In genomic region chr7:130363156-130363847, GRCh38 we compare ENCODE assay signal across 1 cellular context.
TF ChIP-seq lines count a peak whose summit lies in the region.

No MANE protein-coding gene starts in this region.

TF ChIP-seq in HEK293, 187 proteins besides CTCF, POLR2A, EP300 and RAD21 (continued from another document and continues in another):
- TF ChIP-seq ZNF555 (tag by site-specific recombination; conservative IDR thresholded peaks at IDR 0.05) (no peak), ZNF785 (tag by site-specific recombination; IDR thresholded peaks at IDR 0.05) (no peak), ZBTB20 (tag by site-specific recombination; IDR thresholded peaks at IDR 0.05) (peak; percentile 54; the same call in 1 of the 2 replicates), ZNF777 (tag by site-specific recombination; IDR thresholded peaks at IDR 0.05; ENCODE audit: borderline replicate concordance) (no peak), KLF17 (tag by site-specific recombination; IDR thresholded peaks at IDR 0.05) (peak; percentile 92), ZEB2 (tag by site-specific recombination; IDR thresholded peaks at IDR 0.05) (no peak), ZNF837 (tag by site-specific recombination; IDR thresholded peaks at IDR 0.05) (no peak), PATZ1 (tag by site-specific recombination; IDR thresholded peaks at IDR 0.05) (no peak), ZNF24 (tag by site-specific recombination; IDR thresholded peaks at IDR 0.05) (0 out of 2 replicates have a peak, but pooled peaks have one; percentile 29), ZNF133 (tag by site-specific recombination; IDR thresholded peaks at IDR 0.05) (no peak), MYNN (tag by site-specific recombination; IDR thresholded peaks at IDR 0.05; ENCODE audit: borderline replicate concordance) (no peak), HOXD13 (CRISPR knock-in tag; IDR thresholded peaks at IDR 0.05; ENCODE audit: borderline replicate concordance) (no peak), ZNF548 (tag by site-specific recombination; IDR thresholded peaks at IDR 0.05) (no peak), GLIS1 (tag by site-specific recombination; IDR thresholded peaks at IDR 0.05) (peak; percentile 67), ZFP3 (tag by site-specific recombination; IDR thresholded peaks at IDR 0.05; ENCODE audit: low read depth) (no peak), ZNF138 (tag by site-specific recombination; IDR thresholded peaks at IDR 0.05; ENCODE audit: borderline replicate concordance) (no peak), GLIS2 (tag by site-specific recombination; IDR thresholded peaks at IDR 0.05) (no peak), ZNF140 (tag by site-specific recombination; IDR thresholded peaks at IDR 0.05) (no peak), PRDM2 (tag by site-specific recombination; IDR thresholded peaks at IDR 0.05; ENCODE audit: borderline replicate concordance) (no peak), ZNF529 (tag by site-specific recombination; IDR thresholded peaks at IDR 0.05; ENCODE audit: insufficient replicate concordance) (no peak), HIC1 (tag by site-specific recombination; IDR thresholded peaks at IDR 0.05) (peak; percentile 59; the same call in 1 of the 2 replicates), ZXDB (tag by site-specific recombination; IDR thresholded peaks at IDR 0.05) (no peak), HOXA7 (CRISPR knock-in tag; IDR thresholded peaks at IDR 0.05; ENCODE audit: borderline replicate concordance) (no peak), KLF7 (tag by site-specific recombination; IDR thresholded peaks at IDR 0.05; ENCODE audit: borderline replicate concordance) (no peak), ELK4 (IDR thresholded peaks at IDR 0.05; ENCODE audit: borderline replicate concordance, low read depth, low read length) (no peak), ZNF621 (tag by site-specific recombination; IDR thresholded peaks at IDR 0.05) (no peak), ZNF311 (tag by site-specific recombination; IDR thresholded peaks at IDR 0.05; ENCODE audit: borderline replicate concordance) (no peak), ZNF521 (tag by site-specific recombination; IDR thresholded peaks at IDR 0.05) (no peak), ZNF585B (tag by site-specific recombination; IDR thresholded peaks at IDR 0.05) (no peak), ZNF391 (tag by site-specific recombination; IDR thresholded peaks at IDR 0.05; ENCODE audit: borderline replicate concordance, low read depth) (no peak), REPIN1 (tag by site-specific recombination; IDR thresholded peaks at IDR 0.05; ENCODE audit: low read depth) (no peak), ZNF211 (tag by site-specific recombination; IDR thresholded peaks at IDR 0.05; ENCODE audit: low read depth) (no peak), ZNF146 (tag by site-specific recombination; IDR thresholded peaks at IDR 0.05) (no peak), ZNF596 (tag by site-specific recombination; IDR thresholded peaks at IDR 0.05) (no peak), ZNF473 (tag by site-specific recombination; IDR thresholded peaks at IDR 0.05) (no peak), ZNF274 (IDR thresholded peaks at IDR 0.05; ENCODE audit: low read length) (no peak), ZNF274 (tag by site-specific recombination; IDR thresholded peaks at IDR 0.05; ENCODE audit: borderline replicate concordance) (no peak), ZNF266 (tag by site-specific recombination; IDR thresholded peaks at IDR 0.05; ENCODE audit: low read depth) (no peak), ZNF518A (tag by site-specific recombination; conservative IDR thresholded peaks at IDR 0.05; ENCODE audit: low read depth) (no peak), ZBTB44 (tag by site-specific recombination; IDR thresholded peaks at IDR 0.05) (no peak), ZNF202 (tag by site-specific recombination; IDR thresholded peaks at IDR 0.05; ENCODE audit: borderline replicate concordance) (no peak), ZNF362 (tag by site-specific recombination; IDR thresholded peaks at IDR 0.05) (no peak), ZNF214 (tag by site-specific recombination; IDR thresholded peaks at IDR 0.05; ENCODE audit: borderline replicate concordance) (no peak), ZNF354C (tag by site-specific recombination; IDR thresholded peaks at IDR 0.05; ENCODE audit: borderline replicate concordance, low read depth) (no peak)
